9 cellular contexts compared by ENCODE assay signal in genomic region chr13:24709186-24709913, GRCh38. TPM values are rescaled to one million over a fixed set of nuclear protein-coding genes. Genes with fewer than 3 reads are reported as not detected.
A peak's percentile ranks its signal among the peaks of the same experiment; 100 is the strongest.
DNase-seq lines count a peak whose midpoint lies in the region; ATAC-seq and TF ChIP-seq lines count a peak whose summit lies in the region.
"Had no signal": no experiment of that assay in that cellular context is flagged by ENCODE, and none has a peak within 500 bp of the region (broad histone marks: within the 10 kb centered on the region; RNA-seq: fewer than 3 reads in every experiment).

No MANE protein-coding gene starts in this region.

- peak overlapping the region; percentile 28 for H3K4me3 ChIP-seq in CD8-positive, alpha-beta memory T cell (ENCODE audit: low read length)
- no peak overlapping the region for H3K4me3 ChIP-seq in upper lobe of right lung
- no peak overlapping the region for H3K4me3 ChIP-seq in tibial nerve

- WGBS in tibial nerve, 2 donors, result 75 to 79% methylated on average over 18 of the region's 18 CpGs

- no peaks in the 10 kb centered on the region for H3K9me3 Mint-ChIP-seq in CD8-positive, alpha-beta memory T cell
- no peaks in the 10 kb centered on the region for H3K9me3 Mint-ChIP-seq in T-helper 2 cell treated with Interferon-gamma antibody and Interleukin-4, amounts not matched to agents 5 μg/mL and 100 μg/mL, for 36 hours
- no peaks in the 10 kb centered on the region for H3K9me3 Mint-ChIP-seq in central memory CD8-positive, alpha-beta T cell

- no peaks in the 10 kb centered on the region for H3K36me3 ChIP-seq in CD8-positive, alpha-beta memory T cell (ENCODE audit: insufficient read depth, low read length)
- H3K36me3 ChIP-seq in upper lobe of right lung (no peaks in the 10 kb centered on the region), tibial nerve (no peaks in the 10 kb centered on the region)

- H3K27ac Mint-ChIP-seq in CD8-positive, alpha-beta memory T cell, result peak overlapping the region; percentile 46 to 93 (median 83)
- H3K27ac Mint-ChIP-seq in T-helper 2 cell treated with Interferon-gamma antibody and Interleukin-4, amounts not matched to agents 5 μg/mL and 100 μg/mL, for 36 hours, result peak overlapping the region; percentile 86
- no peak overlapping the region for H3K27ac Mint-ChIP-seq in central memory CD8-positive, alpha-beta T cell (ENCODE audit: low read depth)

- no peaks in the 10 kb centered on the region for H3K36me3 Mint-ChIP-seq in CD8-positive, alpha-beta memory T cell
- no peaks in the 10 kb centered on the region for H3K36me3 Mint-ChIP-seq in T-helper 2 cell treated with Interferon-gamma antibody and Interleukin-4, amounts not matched to agents 5 μg/mL and 100 μg/mL, for 36 hours (ENCODE audit: low read depth)
- H3K36me3 Mint-ChIP-seq in central memory CD8-positive, alpha-beta T cell (ENCODE audit: insufficient read depth), result peaks cover 2% of the 10 kb centered on the region

- peaks cover 13 to 21% (median 14%) of the 10 kb centered on the region in 3 donors for H3K4me1 Mint-ChIP-seq in CD8-positive, alpha-beta memory T cell
- peaks cover 23% of the 10 kb centered on the region for H3K4me1 Mint-ChIP-seq in T-helper 2 cell treated with Interferon-gamma antibody and Interleukin-4, amounts not matched to agents 5 μg/mL and 100 μg/mL, for 36 hours (ENCODE audit: low read depth)
- peaks cover 15% of the 10 kb centered on the region for H3K4me1 Mint-ChIP-seq in central memory CD8-positive, alpha-beta T cell

- peaks cover 0 to 3% of the 10 kb centered on the region in 2 donors for H3K27me3 Mint-ChIP-seq in CD8-positive, alpha-beta memory T cell
- peaks cover 3% of the 10 kb centered on the region for H3K27me3 Mint-ChIP-seq in T-helper 2 cell treated with Interferon-gamma antibody and Interleukin-4, amounts not matched to agents 5 μg/mL and 100 μg/mL, for 36 hours (ENCODE audit: low read depth)
- H3K27me3 Mint-ChIP-seq in central memory CD8-positive, alpha-beta T cell, result peaks cover 3% of the 10 kb centered on the region

- CTCF ChIA-PET in CD8-positive, alpha-beta memory T cell (lab: Charles Lee), result interaction anchor here (0.9 to 5.6 kb wide), 6 partner anchors 9 to 103 kb away, joined by 3 to 23 read pairs (median 5); no protein-coding TSS in a partner anchor

- peak; percentile 40 to 81 (median 75) for DNase-seq in CD8-positive, alpha-beta memory T cell
- DNase-seq in T-helper 2 cell treated with Interferon-gamma antibody and Interleukin-4, amounts not matched to agents 5 μg/mL and 100 μg/mL, for 36 hours (ENCODE audit: low spot score), result peak; percentile 71
- DNase-seq in central memory CD8-positive, alpha-beta T cell (ENCODE audit: low spot score in 2 of 2), result peak; percentile 21 to 45
- no peak for DNase-seq in upper lobe of right lung
- no peak for DNase-seq in NCI-H446 (lab: John Stamatoyannopoulos, UW)
- no peak for DNase-seq in DMS79 treated with DMSO at 0.1 percent for 48 hours (lab: John Stamatoyannopoulos, UW)
- no peak for DNase-seq in tibial nerve (ENCODE audit: low spot score in 2 of 2)

- H3K9me3 ChIP-seq in CD8-positive, alpha-beta memory T cell (ENCODE audit: low read length), result no peaks in the 10 kb centered on the region
- H3K9me3 ChIP-seq in upper lobe of right lung (no peaks in the 10 kb centered on the region), tibial nerve (no peaks in the 10 kb centered on the region)

- H3K4me3 Mint-ChIP-seq in CD8-positive, alpha-beta memory T cell, result peak overlapping the region in 6 of 7 donors; percentile 62 to 90 (median 76)
- H3K4me3 Mint-ChIP-seq in T-helper 2 cell treated with Interferon-gamma antibody and Interleukin-4, amounts not matched to agents 5 μg/mL and 100 μg/mL, for 36 hours, result peak overlapping the region; percentile 66
- H3K4me3 Mint-ChIP-seq in central memory CD8-positive, alpha-beta T cell, result peak overlapping the region; percentile 51

- intact Hi-C loops in upper lobe of right lung (cut with DNase I), result no loop called here

- no peak for TF ChIP-seq POLR2A in tibial nerve (IDR thresholded peaks at IDR 0.05)

- POLR2A ChIA-PET in CD8-positive, alpha-beta memory T cell (lab: Charles Lee), result interaction anchor here (1.1 kb wide), 2 partner anchors 12 to 196 kb away, joined by 3 read pairs; partner anchors contain the start of gene PARP4

- no peak overlapping the region for H3K27ac ChIP-seq in CD8-positive, alpha-beta memory T cell (ENCODE audit: low read depth, low read length)
- no peak overlapping the region for H3K27ac ChIP-seq in upper lobe of right lung
- H3K27ac ChIP-seq in tibial nerve, result no peak overlapping the region

- peaks cover 12% of the 10 kb centered on the region for H3K4me1 ChIP-seq in CD8-positive, alpha-beta memory T cell (ENCODE audit: insufficient read depth, low read length)
- H3K4me1 ChIP-seq in upper lobe of right lung (no peaks in the 10 kb centered on the region), tibial nerve (no peaks in the 10 kb centered on the region)

- no peaks in the 10 kb centered on the region for H3K27me3 ChIP-seq in CD8-positive, alpha-beta memory T cell (ENCODE audit: insufficient read depth, low read length, poor library complexity, severe bottlenecking)
- no peaks in the 10 kb centered on the region for H3K27me3 ChIP-seq in upper lobe of right lung
- no peaks in the 10 kb centered on the region for H3K27me3 ChIP-seq in tibial nerve

- TF ChIP-seq EP300 in tibial nerve (IDR thresholded peaks at IDR 0.05), result no peak

- TF ChIP-seq CTCF in upper lobe of right lung (IDR thresholded peaks at IDR 0.05) (no peak), tibial nerve (IDR thresholded peaks at IDR 0.05) (no peak)

- ATAC-seq in HG02588 (IDR thresholded peaks at IDR 0.05; ENCODE audit: unreplicated experiment), result peak; percentile 70
- peak; percentile 95 for ATAC-seq in central memory CD8-positive, alpha-beta T cell (replicated peaks; ENCODE audit: extremely low read depth, poor library complexity, severe bottlenecking)
- ATAC-seq in upper lobe of right lung, result peak; percentile 43
- ATAC-seq: left colon had no signal

RNA-seq across cellular contexts. Expression of gene ATP12A, which starts 29.1 kb away (rescaled TPM):
- total RNA-seq in CD8-positive, alpha-beta memory T cell, result 1 to 10 TPM; 4.9 to 6.1 TPM
- not detected for polyA plus RNA-seq in CD8-positive, alpha-beta memory T cell
- not detected for total RNA-seq in upper lobe of right lung
- not detected for total RNA-seq in tibial nerve

RNA-seq across cellular contexts. Expression of gene RNF17, which starts 54.6 kb away (rescaled TPM):
- total RNA-seq in CD8-positive, alpha-beta memory T cell, result not detected
- not detected for polyA plus RNA-seq in CD8-positive, alpha-beta memory T cell
- total RNA-seq in upper lobe of right lung (not detected), tibial nerve (1 to 10 TPM in 1 of 4 donors, under 1 TPM in 1, not detected in 2; 0.21 to 2.0 TPM)

Comparison
In these comparisons a context has a peak if more than half of its experiments do, and no peak if none do; other contexts are left out.
1. DNase-seq: peak in CD8-positive, alpha-beta memory T cell (5 of 5), T-helper 2 cell treated with Interferon-gamma antibody and Interleukin-4, amounts not matched to agents 5 μg/mL and 100 μg/mL, for 36 hours (single experiment) and central memory CD8-positive, alpha-beta T cell (2 of 2); none in upper lobe of right lung (single experiment), NCI-H446 (0 of 2), DMS79 treated with DMSO at 0.1 percent for 48 hours (single experiment) and tibial nerve (0 of 2).
2. ATAC-seq: peak in every context shown above with its lines; median percentile 95 in central memory CD8-positive, alpha-beta T cell; 70 in HG02588; 43 in upper lobe of right lung.
3. Peak in every context shown above with its lines, with median percentiles within 50 percentile points of each other: H3K4me3 Mint-ChIP-seq.